In the genomic region with DNA sequence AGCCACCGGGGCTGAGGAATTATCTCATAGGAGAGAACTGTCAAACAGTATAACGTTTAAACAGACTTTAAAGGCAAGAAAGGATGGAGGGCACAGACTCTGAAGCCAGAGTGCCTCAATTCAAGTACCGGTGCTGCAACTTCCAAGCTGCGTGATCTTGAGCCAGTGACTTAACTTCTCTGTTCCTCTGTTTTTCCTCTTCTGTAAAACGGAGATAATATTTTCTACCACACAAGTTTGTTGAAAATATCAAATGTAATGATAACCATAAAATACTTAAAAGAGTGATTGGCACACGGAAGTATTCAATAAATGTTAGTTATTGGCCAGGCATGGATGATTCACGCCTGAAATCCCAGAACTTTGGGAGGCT, we compare ENCODE assay signal across 1 cellular context.
TF ChIP-seq lines count a peak whose summit lies in the region.

No MANE protein-coding gene starts in this region.

TF ChIP-seq in GM12878, 131 proteins besides CTCF, POLR2A, EP300 and RAD21 (continues in another document):
- TF ChIP-seq EED (IDR thresholded peaks at IDR 0.05; ENCODE audit: low read depth) (no peak), RBBP5 (conservative IDR thresholded peaks at IDR 0.05) (no peak), JUND (IDR thresholded peaks at IDR 0.05; ENCODE audit: low read depth, low read length) (no peak), STAT1 (conservative IDR thresholded peaks at IDR 0.05) (no peak), PAX8 (IDR thresholded peaks at IDR 0.05) (no peak), SMAD5 (IDR thresholded peaks at IDR 0.05; ENCODE audit: low read depth) (no peak), ZNF217 (IDR thresholded peaks at IDR 0.05) (0 out of 2 replicates have a peak, but pooled peaks have one; percentile 49), MYC (IDR thresholded peaks at IDR 0.05; ENCODE audit: insufficient read depth, insufficient read length, insufficient replicate concordance, low read length, severe bottlenecking) (no peak), CEBPB (IDR thresholded peaks at IDR 0.05; ENCODE audit: borderline replicate concordance in 1 of 2, low read depth in 2 of 2, low read length in 2 of 2) (no peak), FOXK2 (IDR thresholded peaks at IDR 0.05) (no peak), ZNF622 (IDR thresholded peaks at IDR 0.05) (no peak), ZBED1 (IDR thresholded peaks at IDR 0.05; ENCODE audit: borderline replicate concordance) (no peak), SMARCA5 (IDR thresholded peaks at IDR 0.05) (0 out of 2 replicates have a peak, but pooled peaks have one; percentile 53), NRF1 (conservative IDR thresholded peaks at IDR 0.05; ENCODE audit: low read depth, low read length) (no peak), SUPT20H (IDR thresholded peaks at IDR 0.05; ENCODE audit: borderline replicate concordance, control insufficient read depth, low read depth, low read length) (no peak), EZH2 (IDR thresholded peaks at IDR 0.05; ENCODE audit: borderline replicate concordance, control insufficient read depth, low read depth, low read length) (no peak), YY1 (IDR thresholded peaks at IDR 0.05; ENCODE audit: low read depth, low read length) (no peak), IRF4 (IDR thresholded peaks at IDR 0.05; ENCODE audit: low read depth, low read length) (no peak), CREB1 (IDR thresholded peaks at IDR 0.05; ENCODE audit: low read depth) (no peak), DPF2 (IDR thresholded peaks at IDR 0.05) (no peak), CHD4 (IDR thresholded peaks at IDR 0.05) (no peak), ASH2L (IDR thresholded peaks at IDR 0.05; ENCODE audit: borderline replicate concordance, low read depth) (no peak)
- TF ChIP-seq, protein P1, sequence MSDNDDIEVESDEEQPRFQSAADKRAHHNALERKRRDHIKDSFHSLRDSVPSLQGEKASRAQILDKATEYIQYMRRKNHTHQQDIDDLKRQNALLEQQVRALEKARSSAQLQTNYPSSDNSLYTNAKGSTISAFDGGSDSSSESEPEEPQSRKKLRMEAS (IDR thresholded peaks at IDR 0.05; ENCODE audit: low read depth, low read length), result no peak
- TF ChIP-seq, protein P2, sequence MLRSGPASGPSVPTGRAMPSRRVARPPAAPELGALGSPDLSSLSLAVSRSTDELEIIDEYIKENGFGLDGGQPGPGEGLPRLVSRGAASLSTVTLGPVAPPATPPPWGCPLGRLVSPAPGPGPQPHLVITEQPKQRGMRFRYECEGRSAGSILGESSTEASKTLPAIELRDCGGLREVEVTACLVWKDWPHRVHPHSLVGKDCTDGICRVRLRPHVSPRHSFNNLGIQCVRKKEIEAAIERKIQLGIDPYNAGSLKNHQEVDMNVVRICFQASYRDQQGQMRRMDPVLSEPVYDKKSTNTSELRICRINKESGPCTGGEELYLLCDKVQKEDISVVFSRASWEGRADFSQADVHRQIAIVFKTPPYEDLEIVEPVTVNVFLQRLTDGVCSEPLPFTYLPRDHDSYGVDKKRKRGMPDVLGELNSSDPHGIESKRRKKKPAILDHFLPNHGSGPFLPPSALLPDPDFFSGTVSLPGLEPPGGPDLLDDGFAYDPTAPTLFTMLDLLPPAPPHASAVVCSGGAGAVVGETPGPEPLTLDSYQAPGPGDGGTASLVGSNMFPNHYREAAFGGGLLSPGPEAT (IDR thresholded peaks at IDR 0.05; ENCODE audit: low read depth), result peak; percentile 0; the same call in 1 of the 2 replicates
- TF ChIP-seq, protein P3, sequence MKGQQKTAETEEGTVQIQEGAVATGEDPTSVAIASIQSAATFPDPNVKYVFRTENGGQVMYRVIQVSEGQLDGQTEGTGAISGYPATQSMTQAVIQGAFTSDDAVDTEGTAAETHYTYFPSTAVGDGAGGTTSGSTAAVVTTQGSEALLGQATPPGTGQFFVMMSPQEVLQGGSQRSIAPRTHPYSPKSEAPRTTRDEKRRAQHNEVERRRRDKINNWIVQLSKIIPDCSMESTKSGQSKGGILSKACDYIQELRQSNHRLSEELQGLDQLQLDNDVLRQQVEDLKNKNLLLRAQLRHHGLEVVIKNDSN (IDR thresholded peaks at IDR 0.05; ENCODE audit: borderline replicate concordance, extremely low read length, insufficient read depth, low read depth, low read length), result no peak
- TF ChIP-seq, protein P4, sequence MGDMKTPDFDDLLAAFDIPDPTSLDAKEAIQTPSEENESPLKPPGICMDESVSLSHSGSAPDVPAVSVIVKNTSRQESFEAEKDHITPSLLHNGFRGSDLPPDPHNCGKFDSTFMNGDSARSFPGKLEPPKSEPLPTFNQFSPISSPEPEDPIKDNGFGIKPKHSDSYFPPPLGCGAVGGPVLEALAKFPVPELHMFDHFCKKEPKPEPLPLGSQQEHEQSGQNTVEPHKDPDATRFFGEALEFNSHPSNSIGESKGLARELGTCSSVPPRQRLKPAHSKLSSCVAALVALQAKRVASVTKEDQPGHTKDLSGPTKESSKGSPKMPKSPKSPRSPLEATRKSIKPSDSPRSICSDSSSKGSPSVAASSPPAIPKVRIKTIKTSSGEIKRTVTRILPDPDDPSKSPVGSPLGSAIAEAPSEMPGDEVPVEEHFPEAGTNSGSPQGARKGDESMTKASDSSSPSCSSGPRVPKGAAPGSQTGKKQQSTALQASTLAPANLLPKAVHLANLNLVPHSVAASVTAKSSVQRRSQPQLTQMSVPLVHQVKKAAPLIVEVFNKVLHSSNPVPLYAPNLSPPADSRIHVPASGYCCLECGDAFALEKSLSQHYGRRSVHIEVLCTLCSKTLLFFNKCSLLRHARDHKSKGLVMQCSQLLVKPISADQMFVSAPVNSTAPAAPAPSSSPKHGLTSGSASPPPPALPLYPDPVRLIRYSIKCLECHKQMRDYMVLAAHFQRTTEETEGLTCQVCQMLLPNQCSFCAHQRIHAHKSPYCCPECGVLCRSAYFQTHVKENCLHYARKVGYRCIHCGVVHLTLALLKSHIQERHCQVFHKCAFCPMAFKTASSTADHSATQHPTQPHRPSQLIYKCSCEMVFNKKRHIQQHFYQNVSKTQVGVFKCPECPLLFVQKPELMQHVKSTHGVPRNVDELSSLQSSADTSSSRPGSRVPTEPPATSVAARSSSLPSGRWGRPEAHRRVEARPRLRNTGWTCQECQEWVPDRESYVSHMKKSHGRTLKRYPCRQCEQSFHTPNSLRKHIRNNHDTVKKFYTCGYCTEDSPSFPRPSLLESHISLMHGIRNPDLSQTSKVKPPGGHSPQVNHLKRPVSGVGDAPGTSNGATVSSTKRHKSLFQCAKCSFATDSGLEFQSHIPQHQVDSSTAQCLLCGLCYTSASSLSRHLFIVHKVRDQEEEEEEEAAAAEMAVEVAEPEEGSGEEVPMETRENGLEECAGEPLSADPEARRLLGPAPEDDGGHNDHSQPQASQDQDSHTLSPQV (IDR thresholded peaks at IDR 0.05), result no peak
- TF ChIP-seq, protein P5, sequence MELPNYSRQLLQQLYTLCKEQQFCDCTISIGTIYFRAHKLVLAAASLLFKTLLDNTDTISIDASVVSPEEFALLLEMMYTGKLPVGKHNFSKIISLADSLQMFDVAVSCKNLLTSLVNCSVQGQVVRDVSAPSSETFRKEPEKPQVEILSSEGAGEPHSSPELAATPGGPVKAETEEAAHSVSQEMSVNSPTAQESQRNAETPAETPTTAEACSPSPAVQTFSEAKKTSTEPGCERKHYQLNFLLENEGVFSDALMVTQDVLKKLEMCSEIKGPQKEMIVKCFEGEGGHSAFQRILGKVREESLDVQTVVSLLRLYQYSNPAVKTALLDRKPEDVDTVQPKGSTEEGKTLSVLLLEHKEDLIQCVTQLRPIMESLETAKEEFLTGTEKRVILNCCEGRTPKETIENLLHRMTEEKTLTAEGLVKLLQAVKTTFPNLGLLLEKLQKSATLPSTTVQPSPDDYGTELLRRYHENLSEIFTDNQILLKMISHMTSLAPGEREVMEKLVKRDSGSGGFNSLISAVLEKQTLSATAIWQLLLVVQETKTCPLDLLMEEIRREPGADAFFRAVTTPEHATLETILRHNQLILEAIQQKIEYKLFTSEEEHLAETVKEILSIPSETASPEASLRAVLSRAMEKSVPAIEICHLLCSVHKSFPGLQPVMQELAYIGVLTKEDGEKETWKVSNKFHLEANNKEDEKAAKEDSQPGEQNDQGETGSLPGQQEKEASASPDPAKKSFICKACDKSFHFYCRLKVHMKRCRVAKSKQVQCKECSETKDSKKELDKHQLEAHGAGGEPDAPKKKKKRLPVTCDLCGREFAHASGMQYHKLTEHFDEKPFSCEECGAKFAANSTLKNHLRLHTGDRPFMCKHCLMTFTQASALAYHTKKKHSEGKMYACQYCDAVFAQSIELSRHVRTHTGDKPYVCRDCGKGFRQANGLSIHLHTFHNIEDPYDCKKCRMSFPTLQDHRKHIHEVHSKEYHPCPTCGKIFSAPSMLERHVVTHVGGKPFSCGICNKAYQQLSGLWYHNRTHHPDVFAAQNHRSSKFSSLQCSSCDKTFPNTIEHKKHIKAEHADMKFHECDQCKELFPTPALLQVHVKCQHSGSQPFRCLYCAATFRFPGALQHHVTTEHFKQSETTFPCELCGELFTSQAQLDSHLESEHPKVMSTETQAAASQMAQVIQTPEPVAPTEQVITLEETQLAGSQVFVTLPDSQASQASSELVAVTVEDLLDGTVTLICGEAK (IDR thresholded peaks at IDR 0.05; ENCODE audit: borderline replicate concordance), result no peak
- TF ChIP-seq, protein P6, sequence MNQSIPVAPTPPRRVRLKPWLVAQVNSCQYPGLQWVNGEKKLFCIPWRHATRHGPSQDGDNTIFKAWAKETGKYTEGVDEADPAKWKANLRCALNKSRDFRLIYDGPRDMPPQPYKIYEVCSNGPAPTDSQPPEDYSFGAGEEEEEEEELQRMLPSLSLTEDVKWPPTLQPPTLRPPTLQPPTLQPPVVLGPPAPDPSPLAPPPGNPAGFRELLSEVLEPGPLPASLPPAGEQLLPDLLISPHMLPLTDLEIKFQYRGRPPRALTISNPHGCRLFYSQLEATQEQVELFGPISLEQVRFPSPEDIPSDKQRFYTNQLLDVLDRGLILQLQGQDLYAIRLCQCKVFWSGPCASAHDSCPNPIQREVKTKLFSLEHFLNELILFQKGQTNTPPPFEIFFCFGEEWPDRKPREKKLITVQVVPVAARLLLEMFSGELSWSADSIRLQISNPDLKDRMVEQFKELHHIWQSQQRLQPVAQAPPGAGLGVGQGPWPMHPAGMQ (IDR thresholded peaks at IDR 0.05; ENCODE audit: borderline replicate concordance), result no peak
- TF ChIP-seq, protein P7, sequence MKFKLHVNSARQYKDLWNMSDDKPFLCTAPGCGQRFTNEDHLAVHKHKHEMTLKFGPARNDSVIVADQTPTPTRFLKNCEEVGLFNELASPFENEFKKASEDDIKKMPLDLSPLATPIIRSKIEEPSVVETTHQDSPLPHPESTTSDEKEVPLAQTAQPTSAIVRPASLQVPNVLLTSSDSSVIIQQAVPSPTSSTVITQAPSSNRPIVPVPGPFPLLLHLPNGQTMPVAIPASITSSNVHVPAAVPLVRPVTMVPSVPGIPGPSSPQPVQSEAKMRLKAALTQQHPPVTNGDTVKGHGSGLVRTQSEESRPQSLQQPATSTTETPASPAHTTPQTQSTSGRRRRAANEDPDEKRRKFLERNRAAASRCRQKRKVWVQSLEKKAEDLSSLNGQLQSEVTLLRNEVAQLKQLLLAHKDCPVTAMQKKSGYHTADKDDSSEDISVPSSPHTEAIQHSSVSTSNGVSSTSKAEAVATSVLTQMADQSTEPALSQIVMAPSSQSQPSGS (IDR thresholded peaks at IDR 0.05; ENCODE audit: low read length), result 0 out of 2 replicates have a peak, but pooled peaks have one; percentile 2
- TF ChIP-seq, protein P8, sequence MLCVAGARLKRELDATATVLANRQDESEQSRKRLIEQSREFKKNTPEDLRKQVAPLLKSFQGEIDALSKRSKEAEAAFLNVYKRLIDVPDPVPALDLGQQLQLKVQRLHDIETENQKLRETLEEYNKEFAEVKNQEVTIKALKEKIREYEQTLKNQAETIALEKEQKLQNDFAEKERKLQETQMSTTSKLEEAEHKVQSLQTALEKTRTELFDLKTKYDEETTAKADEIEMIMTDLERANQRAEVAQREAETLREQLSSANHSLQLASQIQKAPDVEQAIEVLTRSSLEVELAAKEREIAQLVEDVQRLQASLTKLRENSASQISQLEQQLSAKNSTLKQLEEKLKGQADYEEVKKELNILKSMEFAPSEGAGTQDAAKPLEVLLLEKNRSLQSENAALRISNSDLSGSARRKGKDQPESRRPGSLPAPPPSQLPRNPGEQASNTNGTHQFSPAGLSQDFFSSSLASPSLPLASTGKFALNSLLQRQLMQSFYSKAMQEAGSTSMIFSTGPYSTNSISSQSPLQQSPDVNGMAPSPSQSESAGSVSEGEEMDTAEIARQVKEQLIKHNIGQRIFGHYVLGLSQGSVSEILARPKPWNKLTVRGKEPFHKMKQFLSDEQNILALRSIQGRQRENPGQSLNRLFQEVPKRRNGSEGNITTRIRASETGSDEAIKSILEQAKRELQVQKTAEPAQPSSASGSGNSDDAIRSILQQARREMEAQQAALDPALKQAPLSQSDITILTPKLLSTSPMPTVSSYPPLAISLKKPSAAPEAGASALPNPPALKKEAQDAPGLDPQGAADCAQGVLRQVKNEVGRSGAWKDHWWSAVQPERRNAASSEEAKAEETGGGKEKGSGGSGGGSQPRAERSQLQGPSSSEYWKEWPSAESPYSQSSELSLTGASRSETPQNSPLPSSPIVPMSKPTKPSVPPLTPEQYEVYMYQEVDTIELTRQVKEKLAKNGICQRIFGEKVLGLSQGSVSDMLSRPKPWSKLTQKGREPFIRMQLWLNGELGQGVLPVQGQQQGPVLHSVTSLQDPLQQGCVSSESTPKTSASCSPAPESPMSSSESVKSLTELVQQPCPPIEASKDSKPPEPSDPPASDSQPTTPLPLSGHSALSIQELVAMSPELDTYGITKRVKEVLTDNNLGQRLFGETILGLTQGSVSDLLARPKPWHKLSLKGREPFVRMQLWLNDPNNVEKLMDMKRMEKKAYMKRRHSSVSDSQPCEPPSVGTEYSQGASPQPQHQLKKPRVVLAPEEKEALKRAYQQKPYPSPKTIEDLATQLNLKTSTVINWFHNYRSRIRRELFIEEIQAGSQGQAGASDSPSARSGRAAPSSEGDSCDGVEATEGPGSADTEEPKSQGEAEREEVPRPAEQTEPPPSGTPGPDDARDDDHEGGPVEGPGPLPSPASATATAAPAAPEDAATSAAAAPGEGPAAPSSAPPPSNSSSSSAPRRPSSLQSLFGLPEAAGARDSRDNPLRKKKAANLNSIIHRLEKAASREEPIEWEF (IDR thresholded peaks at IDR 0.05; ENCODE audit: insufficient replicate concordance, low read depth, low read length), result no peak
- TF ChIP-seq, protein P9, sequence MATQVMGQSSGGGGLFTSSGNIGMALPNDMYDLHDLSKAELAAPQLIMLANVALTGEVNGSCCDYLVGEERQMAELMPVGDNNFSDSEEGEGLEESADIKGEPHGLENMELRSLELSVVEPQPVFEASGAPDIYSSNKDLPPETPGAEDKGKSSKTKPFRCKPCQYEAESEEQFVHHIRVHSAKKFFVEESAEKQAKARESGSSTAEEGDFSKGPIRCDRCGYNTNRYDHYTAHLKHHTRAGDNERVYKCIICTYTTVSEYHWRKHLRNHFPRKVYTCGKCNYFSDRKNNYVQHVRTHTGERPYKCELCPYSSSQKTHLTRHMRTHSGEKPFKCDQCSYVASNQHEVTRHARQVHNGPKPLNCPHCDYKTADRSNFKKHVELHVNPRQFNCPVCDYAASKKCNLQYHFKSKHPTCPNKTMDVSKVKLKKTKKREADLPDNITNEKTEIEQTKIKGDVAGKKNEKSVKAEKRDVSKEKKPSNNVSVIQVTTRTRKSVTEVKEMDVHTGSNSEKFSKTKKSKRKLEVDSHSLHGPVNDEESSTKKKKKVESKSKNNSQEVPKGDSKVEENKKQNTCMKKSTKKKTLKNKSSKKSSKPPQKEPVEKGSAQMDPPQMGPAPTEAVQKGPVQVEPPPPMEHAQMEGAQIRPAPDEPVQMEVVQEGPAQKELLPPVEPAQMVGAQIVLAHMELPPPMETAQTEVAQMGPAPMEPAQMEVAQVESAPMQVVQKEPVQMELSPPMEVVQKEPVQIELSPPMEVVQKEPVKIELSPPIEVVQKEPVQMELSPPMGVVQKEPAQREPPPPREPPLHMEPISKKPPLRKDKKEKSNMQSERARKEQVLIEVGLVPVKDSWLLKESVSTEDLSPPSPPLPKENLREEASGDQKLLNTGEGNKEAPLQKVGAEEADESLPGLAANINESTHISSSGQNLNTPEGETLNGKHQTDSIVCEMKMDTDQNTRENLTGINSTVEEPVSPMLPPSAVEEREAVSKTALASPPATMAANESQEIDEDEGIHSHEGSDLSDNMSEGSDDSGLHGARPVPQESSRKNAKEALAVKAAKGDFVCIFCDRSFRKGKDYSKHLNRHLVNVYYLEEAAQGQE (IDR thresholded peaks at IDR 0.05; ENCODE audit: low read depth, low read length), result no peak
